Comparison of ENCODE assay signal across 7 cellular contexts in genomic region chr10:102930720-102931119, GRCh38.
"Had no signal": no experiment of that assay in that cellular context is flagged by ENCODE, and none has a peak within 500 bp of the region (broad histone marks: within the 10 kb centered on the region; RNA-seq: fewer than 3 reads in every experiment).

No MANE protein-coding gene starts in this region.

- ATAC-seq: GM12878 had no signal

- H3K4me3 ChIP-seq: GM12878 had no signal

- FAIRE-seq: G401.6, GM12878, GM12892, GM18507, GM19239 had no signal

- DNase-seq: GDM1, GF-D8 had no signal
